Comparison of ENCODE assay signal across 1 cellular context in genomic region chr20:8798505-8798904, GRCh38.
TF ChIP-seq lines count a peak whose summit lies in the region.

No MANE protein-coding gene starts in this region.

TF ChIP-seq in WTC11, 78 proteins besides CTCF, POLR2A, EP300 and RAD21 (continued from another document):
- TF ChIP-seq, protein P1, sequence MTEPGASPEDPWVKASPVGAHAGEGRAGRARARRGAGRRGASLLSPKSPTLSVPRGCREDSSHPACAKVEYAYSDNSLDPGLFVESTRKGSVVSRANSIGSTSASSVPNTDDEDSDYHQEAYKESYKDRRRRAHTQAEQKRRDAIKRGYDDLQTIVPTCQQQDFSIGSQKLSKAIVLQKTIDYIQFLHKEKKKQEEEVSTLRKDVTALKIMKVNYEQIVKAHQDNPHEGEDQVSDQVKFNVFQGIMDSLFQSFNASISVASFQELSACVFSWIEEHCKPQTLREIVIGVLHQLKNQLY (CRISPR knock-in tag; IDR thresholded peaks at IDR 0.05) = no peak
- TF ChIP-seq SP1 (CRISPR knock-in tag; conservative IDR thresholded peaks at IDR 0.05) (no peak), RORB (CRISPR knock-in tag; IDR thresholded peaks at IDR 0.05) (no peak), ZNF232 (CRISPR knock-in tag; IDR thresholded peaks at IDR 0.05) (no peak), ZNF219 (CRISPR knock-in tag; IDR thresholded peaks at IDR 0.05; ENCODE audit: borderline replicate concordance) (no peak), ZNF423 (CRISPR knock-in tag; IDR thresholded peaks at IDR 0.05) (no peak), SOX15 (CRISPR knock-in tag; IDR thresholded peaks at IDR 0.05) (no peak), NFYB (CRISPR knock-in tag; conservative IDR thresholded peaks at IDR 0.05; ENCODE audit: low read depth) (no peak), ELF4 (CRISPR knock-in tag; IDR thresholded peaks at IDR 0.05; ENCODE audit: low read depth) (no peak), CREM (CRISPR knock-in tag; IDR thresholded peaks at IDR 0.05) (no peak)
- TF ChIP-seq, protein P2, sequence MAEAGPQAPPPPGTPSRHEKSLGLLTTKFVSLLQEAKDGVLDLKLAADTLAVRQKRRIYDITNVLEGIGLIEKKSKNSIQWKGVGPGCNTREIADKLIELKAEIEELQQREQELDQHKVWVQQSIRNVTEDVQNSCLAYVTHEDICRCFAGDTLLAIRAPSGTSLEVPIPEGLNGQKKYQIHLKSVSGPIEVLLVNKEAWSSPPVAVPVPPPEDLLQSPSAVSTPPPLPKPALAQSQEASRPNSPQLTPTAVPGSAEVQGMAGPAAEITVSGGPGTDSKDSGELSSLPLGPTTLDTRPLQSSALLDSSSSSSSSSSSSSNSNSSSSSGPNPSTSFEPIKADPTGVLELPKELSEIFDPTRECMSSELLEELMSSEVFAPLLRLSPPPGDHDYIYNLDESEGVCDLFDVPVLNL (CRISPR knock-in tag; IDR thresholded peaks at IDR 0.05; ENCODE audit: borderline replicate concordance, low read depth) = no peak
